Comparison of ENCODE assay signal across 16 cellular contexts in genomic region chr11:15955595-15955994, GRCh38.
DNase-seq lines count a peak whose midpoint lies in the region; ATAC-seq and TF ChIP-seq lines count a peak whose summit lies in the region.
"Had no signal": no experiment of that assay in that cellular context is flagged by ENCODE, and none has a peak within 500 bp of the region (broad histone marks: within the 10 kb centered on the region; RNA-seq: fewer than 3 reads in every experiment).

No MANE protein-coding gene starts in this region.

- H3K27me3 ChIP-seq in smooth muscle cell (ENCODE audit: low read depth) = no peaks in the 10 kb centered on the region
- H3K27me3 ChIP-seq: BLaER1 had no signal

- no peak overlapping the region for H3K9ac ChIP-seq in smooth muscle cell (ENCODE audit: low read depth)
- H3K9ac ChIP-seq: BLaER1 had no signal

- no peaks in the 10 kb centered on the region for H3K4me1 Mint-ChIP-seq in activated CD8-positive, alpha-beta T cell treated with anti-CD3 and anti-CD28 coated beads for 36 hours (ENCODE audit: low read depth)
- H3K4me1 Mint-ChIP-seq: CD4-positive, CD25-positive, alpha-beta regulatory T cell; H9 had no signal

- whole genome bisulfite sequencing in smooth muscle cell (ENCODE audit: low lambda C conversion rate) = 24% methylated on average over 2 of the region's 2 CpGs

- H3K27me3 Mint-ChIP-seq in activated CD8-positive, alpha-beta T cell treated with anti-CD3 and anti-CD28 coated beads for 36 hours = no peaks in the 10 kb centered on the region
- H3K27me3 Mint-ChIP-seq: CD4-positive, CD25-positive, alpha-beta regulatory T cell had no signal

- no peak overlapping the region for H3K4me3 Mint-ChIP-seq in activated CD8-positive, alpha-beta T cell treated with anti-CD3 and anti-CD28 coated beads for 36 hours
- H3K4me3 Mint-ChIP-seq: CD4-positive, CD25-positive, alpha-beta regulatory T cell; H9 had no signal

- POLR2A ChIA-PET in activated CD8-positive, alpha-beta T cell treated with anti-CD3 and anti-CD28 coated beads for 36 hours (lab: Charles Lee) = no interaction called here

- no peak overlapping the region for H3K27ac ChIP-seq in smooth muscle cell (ENCODE audit: low read depth)
- H3K27ac ChIP-seq: A549, BLaER1 had no signal

- H3K4me3 ChIP-seq in smooth muscle cell = no peak overlapping the region
- H3K4me3 ChIP-seq: A549, BLaER1 had no signal

- CTCF ChIA-PET in activated CD8-positive, alpha-beta T cell treated with anti-CD3 and anti-CD28 coated beads for 36 hours (lab: Charles Lee) = no interaction called here

- H3K36me3 ChIP-seq in smooth muscle cell (ENCODE audit: low read depth) = no peaks in the 10 kb centered on the region
- H3K36me3 ChIP-seq: BLaER1 had no signal

- no peak overlapping the region for H3K4me2 ChIP-seq in smooth muscle cell
- H3K4me2 ChIP-seq: A549, BLaER1 had no signal

- peak overlapping the region; percentile 8 for H2AFZ ChIP-seq in smooth muscle cell (ENCODE audit: low read depth)

- intact Hi-C loops in activated CD8-positive, alpha-beta T cell treated with anti-CD3 and anti-CD28 coated beads for 36 hours (cut with micrococcal nuclease) = no loop called here

- ATAC-seq in activated CD8-positive, alpha-beta T cell treated with anti-CD3 and anti-CD28 coated beads for 36 hours = no peak
- ATAC-seq: A549 had no signal

- no peaks in the 10 kb centered on the region for H3K9me3 ChIP-seq in smooth muscle cell (replicated peaks; ENCODE audit: low read depth)
- H3K9me3 ChIP-seq: A549, BLaER1 had no signal

- peaks cover 2% of the 10 kb centered on the region for H3K9me3 Mint-ChIP-seq in activated CD8-positive, alpha-beta T cell treated with anti-CD3 and anti-CD28 coated beads for 36 hours
- H3K9me3 Mint-ChIP-seq: H9 had no signal

- H3K79me2 ChIP-seq in smooth muscle cell (ENCODE audit: low read depth) = no peaks in the 10 kb centered on the region

- H3K36me3 Mint-ChIP-seq in activated CD8-positive, alpha-beta T cell treated with anti-CD3 and anti-CD28 coated beads for 36 hours (ENCODE audit: low read depth) = no peaks in the 10 kb centered on the region
- H3K36me3 Mint-ChIP-seq: CD4-positive, CD25-positive, alpha-beta regulatory T cell had no signal

- H3K27ac Mint-ChIP-seq in activated CD8-positive, alpha-beta T cell treated with anti-CD3 and anti-CD28 coated beads for 36 hours = no peak overlapping the region
- H3K27ac Mint-ChIP-seq: CD4-positive, CD25-positive, alpha-beta regulatory T cell; H9 had no signal

- TF ChIP-seq CTCF in smooth muscle cell (IDR thresholded peaks at IDR 0.05; ENCODE audit: borderline replicate concordance, insufficient read depth, poor library complexity, severe bottlenecking) = no peak
- TF ChIP-seq CTCF in activated CD8-positive, alpha-beta T cell treated with anti-CD3 and anti-CD28 coated beads for 36 hours (IDR thresholded peaks at IDR 0.05) = no peak

- H4K20me1 ChIP-seq in smooth muscle cell (ENCODE audit: low read depth) = no peaks in the 10 kb centered on the region
- H4K20me1 ChIP-seq: BLaER1 had no signal

- peak; percentile 67 for DNase-seq in EH (ENCODE audit: low read depth)
- peak; percentile 23 for DNase-seq in amniotic epithelial cell (ENCODE audit: low read depth)
- peak; percentile 34 for DNase-seq in hepatic stellate cell (ENCODE audit: low spot score)
- DNase-seq in smooth muscle cell (lab: John Stamatoyannopoulos, UW; ENCODE audit: unreplicated experiment) = no peak
- DNase-seq in activated T-cell treated with anti-CD3 and anti-CD28 coated beads for 4 hours = no peak
- no peak for DNase-seq in NCI-H2081 (lab: John Stamatoyannopoulos, UW)
- no peak for DNase-seq in activated CD8-positive, alpha-beta T cell treated with anti-CD3 and anti-CD28 coated beads for 36 hours
- DNase-seq: AML-193; Calu3; CD4-positive, CD25-positive, alpha-beta regulatory T cell; DMS79; GDM1; GOT3; H9 had no signal

- H3F3A ChIP-seq in smooth muscle cell (ENCODE audit: low read depth) = no peaks in the 10 kb centered on the region

- no peaks in the 10 kb centered on the region for H3K4me1 ChIP-seq in smooth muscle cell (ENCODE audit: low read depth)
- H3K4me1 ChIP-seq: A549, BLaER1 had no signal

Comparison
In these comparisons a context has a peak if more than half of its experiments do, and no peak if none do; other contexts are left out.
1. DNase-seq: peak in EH (single experiment), amniotic epithelial cell (single experiment) and hepatic stellate cell (single experiment); none in smooth muscle cell (single experiment), activated T-cell treated with anti-CD3 and anti-CD28 coated beads for 4 hours (single experiment), NCI-H2081 (0 of 2) and activated CD8-positive, alpha-beta T cell treated with anti-CD3 and anti-CD28 coated beads for 36 hours (single experiment).